Comparison of ENCODE assay signal across 1 cellular context in genomic region chr19:34430738-34431625, GRCh38.
A peak's percentile ranks its signal among the peaks of the same experiment; 100 is the strongest.
TF ChIP-seq lines count a peak whose summit lies in the region.

No MANE protein-coding gene starts in this region.

TF ChIP-seq in HEK293, 187 proteins besides CTCF, POLR2A, EP300 and RAD21 (continued from another document and continues in another):
- TF ChIP-seq ZNF362 (tag by site-specific recombination; IDR thresholded peaks at IDR 0.05), result peak; percentile 91
- TF ChIP-seq ZNF366 (tag by site-specific recombination; conservative IDR thresholded peaks at IDR 0.05), result peak; percentile 16; the same call in 1 of the 2 replicates
- TF ChIP-seq HOXD13 (CRISPR knock-in tag; IDR thresholded peaks at IDR 0.05; ENCODE audit: borderline replicate concordance), result no peak
- 0 out of 2 replicates have a peak, but pooled peaks have one; percentile 5 for TF ChIP-seq ZNF664 (tag by site-specific recombination; IDR thresholded peaks at IDR 0.05)
- peak; percentile 39; the same call in 1 of the 2 replicates for TF ChIP-seq PATZ1 (tag by site-specific recombination; IDR thresholded peaks at IDR 0.05)
- no peak for TF ChIP-seq GLI2 (tag by site-specific recombination; IDR thresholded peaks at IDR 0.05; ENCODE audit: borderline replicate concordance, low read depth)
- peak; percentile 9; the same call in 1 of the 2 replicates for TF ChIP-seq PRDM6 (tag by site-specific recombination; IDR thresholded peaks at IDR 0.05)
- TF ChIP-seq ZNF223 (tag by site-specific recombination; IDR thresholded peaks at IDR 0.05), result no peak
- peak; percentile 17 for TF ChIP-seq ZNF639 (tag by site-specific recombination; IDR thresholded peaks at IDR 0.05)
- TF ChIP-seq BCL11A (tag by site-specific recombination; IDR thresholded peaks at IDR 0.05; ENCODE audit: low read depth), result no peak
- no peak for TF ChIP-seq ELK4 (IDR thresholded peaks at IDR 0.05; ENCODE audit: borderline replicate concordance, low read depth, low read length)
- peak; percentile 33; the same call in 1 of the 2 replicates for TF ChIP-seq ZXDB (tag by site-specific recombination; IDR thresholded peaks at IDR 0.05)
- peak; percentile 35; the same call in 1 of the 2 replicates for TF ChIP-seq ZBTB21 (tag by site-specific recombination; IDR thresholded peaks at IDR 0.05)
- TF ChIP-seq PRDM2 (tag by site-specific recombination; IDR thresholded peaks at IDR 0.05; ENCODE audit: borderline replicate concordance), result no peak
- TF ChIP-seq ZNF560 (tag by site-specific recombination; IDR thresholded peaks at IDR 0.05; ENCODE audit: borderline replicate concordance), result no peak
- 0 out of 2 replicates have a peak, but pooled peaks have one; percentile 42 for TF ChIP-seq ZSCAN23 (tag by site-specific recombination; IDR thresholded peaks at IDR 0.05)
- no peak for TF ChIP-seq RBAK (tag by site-specific recombination; IDR thresholded peaks at IDR 0.05)
- no peak for TF ChIP-seq MEIS1 (CRISPR knock-in tag; IDR thresholded peaks at IDR 0.05; ENCODE audit: borderline replicate concordance)
- peak; percentile 67; the same call in 1 of the 2 replicates for TF ChIP-seq ZNF121 (tag by site-specific recombination; IDR thresholded peaks at IDR 0.05)
- no peak for TF ChIP-seq ZNF555 (tag by site-specific recombination; conservative IDR thresholded peaks at IDR 0.05)
- no peak for TF ChIP-seq GLIS2 (tag by site-specific recombination; IDR thresholded peaks at IDR 0.05)
- no peak for TF ChIP-seq GLI4 (tag by site-specific recombination; IDR thresholded peaks at IDR 0.05)
- no peak for TF ChIP-seq OSR2 (tag by site-specific recombination; IDR thresholded peaks at IDR 0.05)
- peak; percentile 56 for TF ChIP-seq ZNF654 (tag by site-specific recombination; IDR thresholded peaks at IDR 0.05; ENCODE audit: low read depth)
- TF ChIP-seq SALL2 (tag by site-specific recombination; IDR thresholded peaks at IDR 0.05; ENCODE audit: borderline replicate concordance), result no peak
- TF ChIP-seq ZNF48 (tag by site-specific recombination; IDR thresholded peaks at IDR 0.05), result no peak
- peak; percentile 12; the same call in 1 of the 2 replicates for TF ChIP-seq ZNF76 (tag by site-specific recombination; IDR thresholded peaks at IDR 0.05; ENCODE audit: borderline replicate concordance, low read depth)
- TF ChIP-seq ZNF354C (tag by site-specific recombination; IDR thresholded peaks at IDR 0.05; ENCODE audit: borderline replicate concordance, low read depth), result no peak
- TF ChIP-seq ZNF585B (tag by site-specific recombination; IDR thresholded peaks at IDR 0.05), result no peak
- no peak for TF ChIP-seq SP2 (tag by site-specific recombination; IDR thresholded peaks at IDR 0.05)
- TF ChIP-seq AEBP2 (tag by site-specific recombination; IDR thresholded peaks at IDR 0.05; ENCODE audit: borderline replicate concordance), result no peak
- peak; percentile 35; the same call in 1 of the 2 replicates for TF ChIP-seq ZBTB17 (tag by site-specific recombination; IDR thresholded peaks at IDR 0.05)
- TF ChIP-seq ZFP69B (tag by site-specific recombination; IDR thresholded peaks at IDR 0.05), result no peak
- TF ChIP-seq BCL11B (tag by site-specific recombination; IDR thresholded peaks at IDR 0.05; ENCODE audit: low read depth), result no peak
- TF ChIP-seq YY2 (tag by site-specific recombination; IDR thresholded peaks at IDR 0.05), result no peak
- no peak for TF ChIP-seq ZNF513 (tag by site-specific recombination; IDR thresholded peaks at IDR 0.05)
- no peak for TF ChIP-seq ZNF580 (tag by site-specific recombination; IDR thresholded peaks at IDR 0.05)
- no peak for TF ChIP-seq HOXA7 (CRISPR knock-in tag; IDR thresholded peaks at IDR 0.05; ENCODE audit: borderline replicate concordance)
- TF ChIP-seq ZNF600 (tag by site-specific recombination; IDR thresholded peaks at IDR 0.05), result peak; percentile 83
- TF ChIP-seq SCRT1 (tag by site-specific recombination; IDR thresholded peaks at IDR 0.05; ENCODE audit: borderline replicate concordance), result peak; percentile 57; the same call in 1 of the 2 replicates
- no peak for TF ChIP-seq ZNF302 (tag by site-specific recombination; IDR thresholded peaks at IDR 0.05; ENCODE audit: low read depth)
- peak; percentile 90 for TF ChIP-seq PRDM1 (tag by site-specific recombination; IDR thresholded peaks at IDR 0.05)
- no peak for TF ChIP-seq ZNF623 (tag by site-specific recombination; IDR thresholded peaks at IDR 0.05)
- peak; percentile 38; the same call in 1 of the 2 replicates for TF ChIP-seq ZNF335 (tag by site-specific recombination; conservative IDR thresholded peaks at IDR 0.05)
- TF ChIP-seq ZFP37 (tag by site-specific recombination; IDR thresholded peaks at IDR 0.05), result 0 out of 2 replicates have a peak, but pooled peaks have one; percentile 39
- no peak for TF ChIP-seq ZNF266 (tag by site-specific recombination; IDR thresholded peaks at IDR 0.05; ENCODE audit: low read depth)
- TF ChIP-seq ZEB2 (tag by site-specific recombination; IDR thresholded peaks at IDR 0.05), result peak; percentile 41
- no peak for TF ChIP-seq KLF10 (tag by site-specific recombination; IDR thresholded peaks at IDR 0.05)
